In the genomic region with DNA sequence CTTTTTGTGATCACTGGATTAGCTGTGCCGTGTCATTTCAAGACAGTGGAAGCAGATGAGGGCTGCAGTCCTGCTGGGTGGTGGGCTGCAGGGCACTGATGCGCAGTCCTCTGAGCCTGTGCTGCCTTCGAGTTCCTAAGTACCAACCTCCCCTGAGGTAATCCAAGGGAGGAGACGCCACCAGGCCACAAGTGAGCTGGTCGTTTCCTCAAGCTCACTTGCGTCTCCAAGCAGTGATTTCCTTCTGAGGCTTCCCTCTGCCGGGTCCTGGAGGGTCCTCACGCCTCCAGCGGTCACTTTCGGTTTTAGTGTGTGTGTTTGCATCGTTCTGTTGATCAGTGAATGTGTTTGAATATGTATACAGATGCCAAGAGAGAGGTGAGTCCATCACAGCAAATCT, we compare ENCODE assay signal across 9 cellular contexts.
DNase-seq lines count a peak whose midpoint lies in the region; ATAC-seq and TF ChIP-seq lines count a peak whose summit lies in the region.
"Had no signal": no experiment of that assay in that cellular context is flagged by ENCODE, and none has a peak within 500 bp of the region (broad histone marks: within the 10 kb centered on the region; RNA-seq: fewer than 3 reads in every experiment).

No MANE protein-coding gene starts in this region.

- H3K79me1 ChIP-seq in H9 (ENCODE audit: insufficient read depth, low read depth, low read length, poor library complexity, severe bottlenecking) = no peaks in the 10 kb centered on the region

- no peak overlapping the region for H3K9ac ChIP-seq in H9 (ENCODE audit: extremely low read depth, insufficient read length, low read length)

- DNase-seq in GM13977 (ENCODE audit: low spot score) = no peak
- peak; percentile 78 for DNase-seq in H9
- DNase-seq in RPMI8226 = peak; percentile 45
- no peak for DNase-seq in memory B cell (ENCODE audit: low spot score in 2 of 2)
- DNase-seq in effector memory CD8-positive, alpha-beta T cell = no peak
- no peak for DNase-seq in CD14-positive monocyte (ENCODE audit: low spot score)
- DNase-seq in NCI-H2171 treated with DMSO at 0.1 percent for 48 hours (lab: John Stamatoyannopoulos, UW) = no peak
- no peak for DNase-seq in transverse colon
- DNase-seq: cortex of kidney had no signal

- H3K27me3 Mint-ChIP-seq in H9 (ENCODE audit: low read depth) (no peaks in the 10 kb centered on the region), memory B cell (no peaks in the 10 kb centered on the region), CD14-positive monocyte (ENCODE audit: low read depth in 3 of 3) (peaks cover 0 to 4% (median 0%) of the 10 kb centered on the region in 3 donors)
- H3K27me3 Mint-ChIP-seq in effector memory CD8-positive, alpha-beta T cell = peaks cover 13 to 17% of the 10 kb centered on the region in 2 donors

- H3K36me3 ChIP-seq in transverse colon = no peaks in the 10 kb centered on the region

- H3K9me3 ChIP-seq in H9 (ENCODE audit: control insufficient read depth, low read depth, low read length) (no peaks in the 10 kb centered on the region), transverse colon (no peaks in the 10 kb centered on the region)

- ATAC-seq in memory B cell (ENCODE audit: low read depth) = peak; percentile 45
- ATAC-seq in effector memory CD8-positive, alpha-beta T cell (replicated peaks) = no peak

- no peak overlapping the region for H2BK120ac ChIP-seq in H9 (ENCODE audit: low read depth, low read length, poor library complexity, severe bottlenecking)

- peaks cover 75 to 79% of the 10 kb centered on the region in 2 experiments for H3K4me1 Mint-ChIP-seq in H9
- H3K4me1 Mint-ChIP-seq in memory B cell = peaks cover 50% of the 10 kb centered on the region
- peaks cover 1 to 15% of the 10 kb centered on the region in 2 donors for H3K4me1 Mint-ChIP-seq in effector memory CD8-positive, alpha-beta T cell (ENCODE audit: low read depth in 2 of 2)
- peaks cover 30% of the 10 kb centered on the region for H3K4me1 Mint-ChIP-seq in CD14-positive monocyte

- H3K56ac ChIP-seq in H9 (ENCODE audit: insufficient read length, low read depth, low read length) = no peak overlapping the region

- H3K4me3 Mint-ChIP-seq in H9 (peak overlapping the region; percentile 2 to 43; a peak in 3 of 5 replicates), memory B cell (peak overlapping the region; percentile 49), CD14-positive monocyte (no peak overlapping the region)
- H3K4me3 Mint-ChIP-seq in effector memory CD8-positive, alpha-beta T cell = peak overlapping the region in 1 of 2 donors; percentile 63

- H3K27me3 ChIP-seq in H9 (ENCODE audit: insufficient read depth, low read length) (no peaks in the 10 kb centered on the region), transverse colon (no peaks in the 10 kb centered on the region)

- no CpG with 5 or more reads among the region's 11 CpGs for WGBS in H9 (ENCODE audit: extremely low coverage, insufficient read length, low lambda C conversion rate)
- WGBS in transverse colon (ENCODE audit: low coverage in 1 of 2), 2 donors = 45 to 54% methylated on average over 5 to 11 of the region's 11 CpGs

- H2BK5ac ChIP-seq in H9 (ENCODE audit: insufficient read length, low read length) = no peak overlapping the region

- no peak overlapping the region for H2AFZ ChIP-seq in H9 (ENCODE audit: low read length)

- H3K9me3 Mint-ChIP-seq in H9 (peaks cover 6 to 11% of the 10 kb centered on the region in 2 experiments; a peak in 4 of 5 replicates), memory B cell (peaks cover 5% of the 10 kb centered on the region), CD14-positive monocyte (peaks cover 6 to 18% (median 14%) of the 10 kb centered on the region in 7 donors)
- no peaks in the 10 kb centered on the region for H3K9me3 Mint-ChIP-seq in effector memory CD8-positive, alpha-beta T cell

- H4K8ac ChIP-seq in H9 (replicated peaks; ENCODE audit: insufficient read length, low read depth, low read length) = no peak overlapping the region

- H3K23ac ChIP-seq in H9 (ENCODE audit: insufficient read length, low read depth, low read length) = no peak overlapping the region

- H4K91ac ChIP-seq in H9 (ENCODE audit: insufficient read length, low read depth, low read length) = no peak overlapping the region

- H3K18ac ChIP-seq in H9 (ENCODE audit: insufficient read length, low read depth, low read length) = peak overlapping the region; percentile 77

- H3K23me2 ChIP-seq in H9 (ENCODE audit: insufficient read length, low read depth, low read length, poor library complexity, severe bottlenecking) = no peaks in the 10 kb centered on the region

- intact Hi-C loops in CD14-positive monocyte (cut with micrococcal nuclease) = loop anchor here in 1 of 2 donors (10.0 kb wide), 1 partner anchor 104 kb away; no protein-coding TSS in a partner anchor
- intact Hi-C loops in transverse colon (cut with DNase I; ENCODE audit: low total_unique reads) = no loop called here

- H2BK15ac ChIP-seq in H9 (ENCODE audit: low read depth, low read length) = no peak overlapping the region

- in situ Hi-C loops in GM13977 (cut with MboI; ENCODE audit: low pct_unique_long_range_greater_than_20kb, low sequenced_read_pairs, unreplicated experiment) = loop anchor here (25.0 kb wide), 1 partner anchor 272 kb away; no protein-coding TSS in a partner anchor
- in situ Hi-C loops in transverse colon (cut with MboI; ENCODE audit: low pct_ligation_motif_present in 1 of 4, low pct_unique_long_range_greater_than_20kb in 1 of 4, low sequenced_read_pairs in 3 of 4) = loop anchor here in 1 of 4 donors (25.0 kb wide), 1 partner anchor 147 kb away; no protein-coding TSS in a partner anchor

- no peak overlapping the region for H3K4ac ChIP-seq in H9 (ENCODE audit: low read depth, low read length)

- no peaks in the 10 kb centered on the region for H4K20me1 ChIP-seq in H9 (ENCODE audit: control insufficient read depth, insufficient read depth, insufficient read length)

- H2BK12ac ChIP-seq in H9 (ENCODE audit: insufficient read length, low read depth, low read length) = no peak overlapping the region

- H3K14ac ChIP-seq in H9 (ENCODE audit: insufficient read depth, low read length) = peak overlapping the region; percentile 89

- H3K36me3 Mint-ChIP-seq in H9 (ENCODE audit: insufficient read depth in 1 of 3, low read depth in 3 of 3) (peaks cover 9 to 12% (median 12%) of the 10 kb centered on the region in 3 experiments; a peak in 6 of 7 replicates), memory B cell (peaks cover 13% of the 10 kb centered on the region), CD14-positive monocyte (peaks cover 4 to 7% of the 10 kb centered on the region in 2 donors)
- H3K36me3 Mint-ChIP-seq in effector memory CD8-positive, alpha-beta T cell (ENCODE audit: insufficient read depth) = peaks cover 3% of the 10 kb centered on the region

- H3K27ac Mint-ChIP-seq in H9 (peak overlapping the region; percentile 27 to 95 (median 77)), memory B cell (peak overlapping the region; percentile 53), CD14-positive monocyte (peak overlapping the region in 2 of 7 donors; percentile 24 to 42)
- peak overlapping the region in 1 of 2 donors; percentile 60 for H3K27ac Mint-ChIP-seq in effector memory CD8-positive, alpha-beta T cell

- peaks cover 41% of the 10 kb centered on the region for H3K4me1 ChIP-seq in H9 (ENCODE audit: insufficient read depth, low read length)
- H3K4me1 ChIP-seq in transverse colon = peaks cover 21 to 37% (median 28%) of the 10 kb centered on the region in 4 donors

- H4K5ac ChIP-seq in H9 (ENCODE audit: insufficient read length, low read depth, low read length) = no peak overlapping the region

- peak overlapping the region; percentile 37 for H3K4me2 ChIP-seq in H9 (ENCODE audit: insufficient read depth, insufficient read length, low read length)

- peak overlapping the region; percentile 57 for H3K27ac ChIP-seq in H9 (ENCODE audit: insufficient read length, low read depth, low read length)
- H3K27ac ChIP-seq in transverse colon = peak overlapping the region in 2 of 4 donors; percentile 32 to 45

- H2AK5ac ChIP-seq in H9 (ENCODE audit: insufficient read length, low read length) = no peak overlapping the region

- H2BK20ac ChIP-seq in H9 (ENCODE audit: low read depth, low read length, poor library complexity, severe bottlenecking) = no peak overlapping the region

- H3K79me2 ChIP-seq in H9 (ENCODE audit: insufficient read depth, low read length) = peaks cover 19% of the 10 kb centered on the region; the same call in 1 of the 2 replicates

- TF ChIP-seq POLR2A in transverse colon (IDR thresholded peaks at IDR 0.05) = no peak

- H3T11ph ChIP-seq in H9 (ENCODE audit: low read length) = no peak overlapping the region

- TF ChIP-seq EP300 in transverse colon (IDR thresholded peaks at IDR 0.05; ENCODE audit: low read depth) = no peak

- peak; percentile 10 for TF ChIP-seq CTCF in GM13977 (IDR thresholded peaks at IDR 0.05; ENCODE audit: extremely low read depth, insufficient read depth, missing control alignments)
- TF ChIP-seq CTCF in H9 (conservative IDR thresholded peaks at IDR 0.05) = peak; percentile 58
- TF ChIP-seq CTCF in CD14-positive monocyte (IDR thresholded peaks at IDR 0.05) = no peak
- TF ChIP-seq CTCF in transverse colon (IDR thresholded peaks at IDR 0.05) = no peak

- H3K4me3 ChIP-seq in transverse colon = no peak overlapping the region

Comparison
In these comparisons a context has a peak if more than half of its experiments do, and no peak if none do; other contexts are left out.
1. DNase-seq: peak in H9 (single experiment) and RPMI8226 (single experiment); none in GM13977 (single experiment), memory B cell (0 of 2), effector memory CD8-positive, alpha-beta T cell (0 of 3), CD14-positive monocyte (single experiment), NCI-H2171 treated with DMSO at 0.1 percent for 48 hours (single experiment) and transverse colon (single experiment).
2. CTCF ChIP-seq: peak in GM13977 (single experiment) and H9 (single experiment); none in CD14-positive monocyte (single experiment) and transverse colon (0 of 5).
3. H3K4me3 Mint-ChIP-seq: peak in H9 (2 of 2) and memory B cell (single experiment); none in CD14-positive monocyte (0 of 2).